In genomic region chr11:65785329-65786007, GRCh38 we compare ENCODE assay signal across 1 cellular context.
TF ChIP-seq lines count a peak whose summit lies in the region.

No MANE protein-coding gene starts in this region.

TF ChIP-seq in H1, 55 proteins besides CTCF, POLR2A, EP300 and RAD21:
- TF ChIP-seq SIRT6 (IDR thresholded peaks at IDR 0.05; ENCODE audit: low read length) = no peak
- TF ChIP-seq HDAC6 (IDR thresholded peaks at IDR 0.05; ENCODE audit: low read depth, low read length) = no peak
- TF ChIP-seq PHF8 (conservative IDR thresholded peaks at IDR 0.05; ENCODE audit: low read depth, low read length) = no peak
- no peak for TF ChIP-seq E2F6 (IDR thresholded peaks at IDR 0.05)
- TF ChIP-seq EGR1 (IDR thresholded peaks at IDR 0.05; ENCODE audit: borderline replicate concordance, low read depth, low read length) = no peak
- no peak for TF ChIP-seq SP4 (IDR thresholded peaks at IDR 0.05; ENCODE audit: low read length)
- TF ChIP-seq TBP (IDR thresholded peaks at IDR 0.05; ENCODE audit: low read depth, low read length) = no peak
- TF ChIP-seq CBX5 (IDR thresholded peaks at IDR 0.05; ENCODE audit: low read depth, low read length) = no peak
- no peak for TF ChIP-seq SAP30 (IDR thresholded peaks at IDR 0.05; ENCODE audit: insufficient read depth, insufficient replicate concordance, low read length)
- TF ChIP-seq KDM5A (IDR thresholded peaks at IDR 0.05; ENCODE audit: low read length) = no peak
- TF ChIP-seq ZNF274 (IDR thresholded peaks at IDR 0.05; ENCODE audit: borderline replicate concordance, extremely low read depth, low read length) = no peak
- no peak for TF ChIP-seq SIN3A (conservative IDR thresholded peaks at IDR 0.05 in 1 of 2, IDR thresholded peaks at IDR 0.05 in 1 of 2; ENCODE audit: low read depth in 1 of 2, low read length in 2 of 2)
- TF ChIP-seq CREB1 (IDR thresholded peaks at IDR 0.05) = no peak
- no peak for TF ChIP-seq NANOG (IDR thresholded peaks at IDR 0.05; ENCODE audit: insufficient read depth, low read depth, low read length, poor library complexity, severe bottlenecking)
- no peak for TF ChIP-seq SIX5 (IDR thresholded peaks at IDR 0.05; ENCODE audit: low read depth, low read length)
- no peak for TF ChIP-seq SP1 (IDR thresholded peaks at IDR 0.05; ENCODE audit: low read depth, low read length)
- no peak for TF ChIP-seq RNF2 (IDR thresholded peaks at IDR 0.05; ENCODE audit: borderline replicate concordance, low read depth, low read length, missing control alignments, poor library complexity, severe bottlenecking)
- no peak for TF ChIP-seq RFX5 (IDR thresholded peaks at IDR 0.05; ENCODE audit: borderline replicate concordance, low read depth, low read length)
- TF ChIP-seq CEBPB (IDR thresholded peaks at IDR 0.05; ENCODE audit: low read depth, low read length) = no peak
- TF ChIP-seq TCF12 (IDR thresholded peaks at IDR 0.05; ENCODE audit: low read depth, low read length) = no peak
